18 cellular contexts compared by ENCODE assay signal in genomic region chr11:84833488-84834086, GRCh38.
"Had no signal": no experiment of that assay in that cellular context is flagged by ENCODE, and none has a peak within 500 bp of the region (broad histone marks: within the 10 kb centered on the region; RNA-seq: fewer than 3 reads in every experiment).

No MANE protein-coding gene starts in this region.

- DNase-seq: effector memory CD4-positive, alpha-beta T cell; heart left ventricle; hippocampal formation; mammary epithelial cell; right lobe of liver; spleen; stimulated activated CD4-positive, alpha-beta T cell treated with anti-CD3 and anti-CD28 coated beads, Interleukin-15, amount 100 ng/mL, for 24 hours; stimulated activated CD4-positive, alpha-beta T cell treated with anti-CD3 and anti-CD28 coated beads, Interleukin-1b, Interleukin-23, amount 100 ng/mL, for 48 hours; stimulated activated CD4-positive, alpha-beta T cell treated with anti-CD3 and anti-CD28 coated beads, Interleukin-4, amount 100 ng/mL, for 24 hours; stimulated activated naive CD8-positive, alpha-beta T cell treated with anti-CD3 and anti-CD28 coated beads, Interleukin-15, amount 100 ng/mL, for 72 hours; testis; upper lobe of right lung had no signal

- H2AFZ ChIP-seq: parathyroid adenoma had no signal

- H3K4me1 ChIP-seq: heart left ventricle, parathyroid adenoma, prostate gland, right lobe of liver, spleen, testis, tibial nerve, upper lobe of right lung, vagina had no signal

- H3K9me3 ChIP-seq: heart left ventricle, prostate gland, right lobe of liver, testis, tibial nerve, upper lobe of right lung, vagina had no signal

- H3K4me3 ChIP-seq: heart left ventricle, prostate gland, right lobe of liver, spleen, testis, tibial nerve, upper lobe of right lung, vagina had no signal

- H3K9ac ChIP-seq: parathyroid adenoma had no signal

- FAIRE-seq: endometrium, frontal cortex had no signal

- H3K36me3 ChIP-seq: heart left ventricle, prostate gland, right lobe of liver, spleen, tibial nerve, upper lobe of right lung, vagina had no signal

- H3K27ac ChIP-seq: heart left ventricle, parathyroid adenoma, prostate gland, right lobe of liver, spleen, testis, tibial nerve, upper lobe of right lung, vagina had no signal

- H3K27me3 ChIP-seq: heart left ventricle, right lobe of liver, spleen, testis, tibial nerve, upper lobe of right lung, vagina had no signal

- H3K79me2 ChIP-seq: parathyroid adenoma had no signal
